21 cellular contexts compared by ENCODE assay signal in the genomic region with DNA sequence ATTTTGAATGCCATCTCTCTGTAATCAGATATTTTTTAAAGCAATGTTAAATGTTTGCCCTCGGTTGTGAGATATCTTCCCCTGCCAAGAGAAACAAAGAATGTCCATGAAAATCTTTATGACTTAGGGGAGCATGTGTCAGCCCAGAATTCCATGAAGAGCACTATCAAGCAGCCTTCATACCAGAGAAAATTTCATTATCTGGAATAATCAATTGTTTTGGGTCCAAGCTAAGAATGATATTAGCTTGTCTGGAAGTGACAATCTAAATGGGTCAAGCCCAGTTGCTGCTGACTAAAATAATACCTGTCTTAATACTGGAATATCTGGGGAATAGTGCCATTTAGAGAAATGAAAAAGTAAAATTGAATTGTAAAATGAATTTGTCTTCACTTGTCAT.
DNase-seq lines count a peak whose midpoint lies in the region; ATAC-seq and TF ChIP-seq lines count a peak whose summit lies in the region.
"Had no signal": no experiment of that assay in that cellular context is flagged by ENCODE, and none has a peak within 500 bp of the region (broad histone marks: within the 10 kb centered on the region; RNA-seq: fewer than 3 reads in every experiment).

No MANE protein-coding gene starts in this region.

- H3K4me3 Mint-ChIP-seq in mesothelial cell of epicardium, result no peak overlapping the region
- H3K4me3 Mint-ChIP-seq: CD14-positive monocyte; CD4-positive, alpha-beta T cell; CD8-positive, alpha-beta memory T cell; HFFc6 had no signal

- H3K9me3 ChIP-seq in cardiac muscle cell (ENCODE audit: low read depth), result no peaks in the 10 kb centered on the region
- H3K9me3 ChIP-seq: A549; BE2C; BLaER1 treated with 17β-estradiol and CSF1 and Interleukin-3, amounts not matched to agents 10 nM and 100 nM; HAP-1 had no signal

- no peak overlapping the region for H3K4me3 ChIP-seq in cardiac muscle cell
- no peak overlapping the region for H3K4me3 ChIP-seq in LNCaP clone FGC (ENCODE audit: low read depth, low read length)
- H3K4me3 ChIP-seq: A549; BLaER1 treated with 17β-estradiol and CSF1 and Interleukin-3, amounts not matched to agents 10 nM and 100 nM; HAP-1 had no signal

- H3K27ac ChIP-seq in cardiac muscle cell, result peak overlapping the region; percentile 86
- H3K27ac ChIP-seq: A549; BLaER1 treated with 17β-estradiol and CSF1 and Interleukin-3, amounts not matched to agents 10 nM and 100 nM had no signal

- H3K36me3 Mint-ChIP-seq in mesothelial cell of epicardium, result no peaks in the 10 kb centered on the region
- H3K36me3 Mint-ChIP-seq: CD14-positive monocyte; CD8-positive, alpha-beta memory T cell had no signal

- H3K27me3 Mint-ChIP-seq in mesothelial cell of epicardium (ENCODE audit: low read depth), result no peaks in the 10 kb centered on the region
- H3K27me3 Mint-ChIP-seq: CD4-positive, alpha-beta T cell; CD8-positive, alpha-beta memory T cell had no signal

- ATAC-seq in left cardiac atrium, result no peak
- no peak for ATAC-seq in GM21528 (IDR thresholded peaks at IDR 0.05; ENCODE audit: low FRiP score, unreplicated experiment)
- ATAC-seq in HG02852 (IDR thresholded peaks at IDR 0.05; ENCODE audit: unreplicated experiment), result no peak
- ATAC-seq: A549 had no signal

- peaks cover 29% of the 10 kb centered on the region for H3K4me1 Mint-ChIP-seq in mesothelial cell of epicardium
- H3K4me1 Mint-ChIP-seq: CD14-positive monocyte; CD8-positive, alpha-beta memory T cell had no signal

- intact Hi-C loops in left cardiac atrium (cut with DNase I), result no loop called here

- no peaks in the 10 kb centered on the region for H3K27me3 ChIP-seq in cardiac muscle cell
- H3K27me3 ChIP-seq: BE2C; BLaER1 treated with 17β-estradiol and CSF1 and Interleukin-3, amounts not matched to agents 10 nM and 100 nM had no signal

- TF ChIP-seq CTCF in cardiac muscle cell (IDR thresholded peaks at IDR 0.05; ENCODE audit: low read depth, low read length) (no peak), LNCaP clone FGC (IDR thresholded peaks at IDR 0.05; ENCODE audit: control insufficient read depth, extremely low read depth, insufficient read depth) (no peak), mesothelial cell of epicardium (IDR thresholded peaks at IDR 0.05; ENCODE audit: unreplicated experiment) (no peak)

- no peaks in the 10 kb centered on the region for H3K36me3 ChIP-seq in cardiac muscle cell
- H3K36me3 ChIP-seq: BE2C; BLaER1 treated with 17β-estradiol and CSF1 and Interleukin-3, amounts not matched to agents 10 nM and 100 nM; HAP-1 had no signal

- H3K4me1 ChIP-seq in cardiac muscle cell (ENCODE audit: low read depth), result peaks cover 38% of the 10 kb centered on the region
- H3K4me1 ChIP-seq: A549; BLaER1 treated with 17β-estradiol and CSF1 and Interleukin-3, amounts not matched to agents 10 nM and 100 nM had no signal

- peak overlapping the region; percentile 68 for H3K27ac Mint-ChIP-seq in mesothelial cell of epicardium
- H3K27ac Mint-ChIP-seq: CD14-positive monocyte; CD4-positive, alpha-beta T cell; HFFc6 had no signal

- DNase-seq in cardiac muscle cell (ENCODE audit: low read depth in 1 of 2, low spot score in 1 of 2) (no peak), left cardiac atrium (no peak), LNCaP clone FGC (ENCODE audit: low read depth) (peak; percentile 48), mesothelial cell of epicardium (ENCODE audit: low spot score in 2 of 2, unreplicated experiment in 2 of 2) (no peak)
- DNase-seq: 8988T; ACHN; AML-193; BE2C; CD4-positive, alpha-beta T cell; CD8-positive, alpha-beta memory T cell; DMS 273 treated with DMSO at 0.1 percent for 48 hours; DMS79; GF-D8; GOT3; HFFc6 had no signal

- peaks cover 13% of the 10 kb centered on the region for H3K9me3 Mint-ChIP-seq in mesothelial cell of epicardium
- H3K9me3 Mint-ChIP-seq: CD4-positive, alpha-beta T cell had no signal
